19 cellular contexts compared by ENCODE assay signal in genomic region chr2:219959471-219959870, GRCh38.
DNase-seq lines count a peak whose midpoint lies in the region; ATAC-seq and TF ChIP-seq lines count a peak whose summit lies in the region.
"Had no signal": no experiment of that assay in that cellular context is flagged by ENCODE, and none has a peak within 500 bp of the region (broad histone marks: within the 10 kb centered on the region; RNA-seq: fewer than 3 reads in every experiment).

No MANE protein-coding gene starts in this region.

- H3K9me3 ChIP-seq in prostate gland (no peaks in the 10 kb centered on the region), Peyer's patch (no peaks in the 10 kb centered on the region)

- no peaks in the 10 kb centered on the region for H3K27me3 ChIP-seq in prostate gland (replicated peaks; ENCODE audit: insufficient read depth)
- H3K27me3 ChIP-seq in Peyer's patch = no peaks in the 10 kb centered on the region
- H3K27me3 ChIP-seq: BLaER1 had no signal

- H3K27ac ChIP-seq in prostate gland (no peak overlapping the region), Peyer's patch (no peak overlapping the region)
- H3K27ac ChIP-seq: BLaER1, KMS-11, SK-N-MC had no signal

- H3K4me1 ChIP-seq in prostate gland (replicated peaks) (no peaks in the 10 kb centered on the region), Peyer's patch (no peaks in the 10 kb centered on the region)
- H3K4me1 ChIP-seq: BLaER1 had no signal

- TF ChIP-seq CTCF in prostate gland (IDR thresholded peaks at IDR 0.05) = no peak
- no peak for TF ChIP-seq CTCF in Peyer's patch (IDR thresholded peaks at IDR 0.05)

- 84% methylated on average over 4 of the region's 4 CpGs for WGBS in prostate gland

- no peak for TF ChIP-seq POLR2A in prostate gland (IDR thresholded peaks at IDR 0.05)
- TF ChIP-seq POLR2A in Peyer's patch (IDR thresholded peaks at IDR 0.05) = no peak

- no peak for ATAC-seq in GM19455 (IDR thresholded peaks at IDR 0.05; ENCODE audit: unreplicated experiment)

- H3K4me3 ChIP-seq in prostate gland = no peak overlapping the region
- H3K4me3 ChIP-seq in Peyer's patch = no peak overlapping the region
- H3K4me3 ChIP-seq: BLaER1, SK-N-MC had no signal

- H3K36me3 ChIP-seq in prostate gland = no peaks in the 10 kb centered on the region
- no peaks in the 10 kb centered on the region for H3K36me3 ChIP-seq in Peyer's patch
- H3K36me3 ChIP-seq: BLaER1 had no signal

- DNase-seq in EH (ENCODE audit: low read depth) (peak; percentile 77), HT1080 (ENCODE audit: low read depth) (peak; percentile 39), amniotic epithelial cell (ENCODE audit: low read depth) (peak; percentile 42), iris pigment epithelial cell (ENCODE audit: low read depth) (peak; percentile 5), NCI-H1105 (lab: John Stamatoyannopoulos, UW) (no peak), prostate gland (ENCODE audit: low spot score) (no peak), Peyer's patch (no peak)
- DNase-seq: CD4-positive, alpha-beta memory T cell; DMS53; H9; NCI-H1048; NCI-H2081 treated with DMSO at 0.1 percent for 48 hours; NCI-H748 treated with DMSO at 0.1 percent for 48 hours; NK-92 treated with Interleukin-12 subunit alpha and Interleukin-12 subunit beta, amount 100 ng/mL, for 24 hours; SHP77 had no signal

- intact Hi-C loops in prostate gland (cut with DNase I) = no loop called here

Comparison
In these comparisons a context has a peak if more than half of its experiments do, and no peak if none do; other contexts are left out.
1. DNase-seq: peak in EH (single experiment), HT1080 (single experiment), amniotic epithelial cell (single experiment) and iris pigment epithelial cell (single experiment); none in NCI-H1105 (single experiment), prostate gland (single experiment) and Peyer's patch (0 of 3).